In the genomic region with DNA sequence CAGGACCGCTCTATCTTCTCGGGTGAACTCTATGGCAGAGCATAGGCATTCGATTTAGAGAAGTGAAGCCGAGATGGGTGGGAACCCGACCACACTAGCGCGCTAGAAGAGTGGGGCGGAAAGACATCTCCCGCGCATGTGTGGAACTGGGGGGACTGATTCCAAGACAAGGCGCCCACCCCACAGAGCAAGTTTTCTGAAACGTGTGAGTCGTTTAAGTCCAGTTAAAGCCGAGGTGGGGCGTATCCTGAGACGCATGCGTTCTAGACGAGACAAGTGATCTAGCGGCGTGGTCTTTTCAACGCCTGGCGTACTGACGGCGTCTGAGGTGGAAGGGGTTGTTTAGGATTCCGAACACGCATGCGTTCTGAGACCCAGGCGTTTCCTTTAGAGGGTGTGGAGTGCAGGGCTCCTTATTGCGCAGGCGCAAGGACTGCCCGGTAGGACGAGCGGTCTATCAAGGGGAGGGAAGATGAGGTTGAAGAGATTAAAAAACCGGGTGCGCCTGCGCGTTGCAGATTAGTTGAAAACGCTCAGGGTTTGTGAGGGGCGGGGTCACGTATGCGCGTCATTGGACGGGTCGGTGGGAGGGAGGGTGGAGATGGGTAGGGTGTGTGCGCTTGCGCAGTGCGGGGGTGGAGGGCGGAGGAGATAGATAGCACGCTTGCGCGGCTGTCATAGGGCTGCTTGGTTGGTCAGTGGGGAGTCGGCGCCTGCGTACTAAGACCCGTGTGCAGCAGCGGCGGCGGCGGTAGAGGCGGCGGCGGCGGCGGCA, we compare ENCODE assay signal across 8 cellular contexts. TPM values are rescaled to one million over a fixed set of nuclear protein-coding genes. Genes with fewer than 3 reads are reported as not detected.
DNase-seq lines count a peak whose midpoint lies in the region; ATAC-seq, FAIRE-seq and TF ChIP-seq lines count a peak whose summit lies in the region.

A gene (plus strand): TSS at position 718 of the 775 bp plus-strand sequence. CDS start 2,008 bp downstream, outside the sequence.

- peak; percentile 74 for ATAC-seq in GM18502 (IDR thresholded peaks at IDR 0.05; ENCODE audit: poor library complexity, unreplicated experiment)
- ATAC-seq in HG02970 (IDR thresholded peaks at IDR 0.05; ENCODE audit: low FRiP score, unreplicated experiment): peak; percentile 68
- peak; percentile 94 to 96 for ATAC-seq in right cardiac atrium

- H3K27ac ChIP-seq in astrocyte (ENCODE audit: low read depth, low read length): peak within 1 kb of the TSS; percentile 90
- peak within 1 kb of the TSS; percentile 89 for H3K27ac ChIP-seq in right cardiac atrium (ENCODE audit: low read length)
- peak within 1 kb of the TSS; percentile 94 for H3K27ac ChIP-seq in vagina

- peak within 1 kb of the TSS; percentile 89 for H3K4me2 ChIP-seq in astrocyte (ENCODE audit: low read length)

- H2AFZ ChIP-seq in astrocyte (ENCODE audit: low read depth, low read length): peak within 1 kb of the TSS; percentile 85

- peak; percentile 98 for FAIRE-seq in astrocyte (lab: Jason Lieb, UNC)

- H3K4me1 Mint-ChIP-seq in astrocyte (ENCODE audit: low read depth, unreplicated experiment): peaks cover 25% of the 10 kb centered on the region

- peaks cover 28% of the 10 kb centered on the region for H3K36me3 ChIP-seq in astrocyte (ENCODE audit: insufficient read depth, low read length)
- peaks cover 3 to 27% of the 10 kb centered on the region in 2 donors for H3K36me3 ChIP-seq in vagina

- H3K9me3 Mint-ChIP-seq in astrocyte (ENCODE audit: unreplicated experiment): no peaks in the 10 kb centered on the region

- H3K4me3 ChIP-seq in astrocyte (ENCODE audit: insufficient read depth, low read depth, low read length) (peak within 1 kb of the TSS; percentile 87), right cardiac atrium (ENCODE audit: low read length) (peak within 1 kb of the TSS; percentile 83), vagina (peak within 1 kb of the TSS; percentile 74 to 83)

- H3K9ac ChIP-seq in astrocyte (ENCODE audit: low read length): peak within 1 kb of the TSS; percentile 98

- H3K4me1 ChIP-seq in astrocyte (ENCODE audit: insufficient read depth, low read length) (peaks cover 20% of the 10 kb centered on the region), right cardiac atrium (ENCODE audit: control insufficient read depth, insufficient read depth, low read length) (peaks cover 3% of the 10 kb centered on the region), vagina (peaks cover 48% of the 10 kb centered on the region)

- peak in 1 of 2 donors; percentile 96 for TF ChIP-seq POLR2A in vagina (IDR thresholded peaks at IDR 0.05)

- peaks cover 14% of the 10 kb centered on the region for H3K36me3 Mint-ChIP-seq in astrocyte (ENCODE audit: low read depth, unreplicated experiment)

- intact Hi-C loops in right cardiac atrium (cut with DNase I): no loop called here
- intact Hi-C loops in vagina (cut with DNase I): no loop called here

- H3K9me3 ChIP-seq in astrocyte (ENCODE audit: insufficient read depth, low read depth, low read length): no peaks in the 10 kb centered on the region
- no peaks in the 10 kb centered on the region for H3K9me3 ChIP-seq in right cardiac atrium (ENCODE audit: control insufficient read depth, low read length)
- no peaks in the 10 kb centered on the region for H3K9me3 ChIP-seq in vagina

- TF ChIP-seq CTCF in astrocyte (IDR thresholded peaks at IDR 0.05; ENCODE audit: insufficient read depth, low read depth, low read length) (no peak), vagina (IDR thresholded peaks at IDR 0.05) (no peak)

- H3K27me3 ChIP-seq in astrocyte (ENCODE audit: insufficient read depth, low read length) (no peaks in the 10 kb centered on the region), right cardiac atrium (ENCODE audit: control insufficient read depth, insufficient read depth) (no peaks in the 10 kb centered on the region), vagina (no peaks in the 10 kb centered on the region)

- peak within 1 kb of the TSS; percentile 97 for H3K27ac Mint-ChIP-seq in astrocyte (ENCODE audit: unreplicated experiment)

- peak within 1 kb of the TSS; percentile 97 for H3K4me3 Mint-ChIP-seq in astrocyte (ENCODE audit: unreplicated experiment)

- peaks cover 44% of the 10 kb centered on the region for H3K79me2 ChIP-seq in astrocyte (ENCODE audit: insufficient read depth, low read length)

- H3K27me3 Mint-ChIP-seq in astrocyte (ENCODE audit: low read depth, unreplicated experiment): no peaks in the 10 kb centered on the region

- H4K20me1 ChIP-seq in astrocyte (ENCODE audit: insufficient read depth, low read length): peaks cover 38% of the 10 kb centered on the region

- DNase-seq in NCI-H2029 (lab: John Stamatoyannopoulos, UW) (peak; percentile 97), T-helper 22 cell (ENCODE audit: low read depth) (peak; percentile 100), astrocyte (ENCODE audit: low read depth) (peak; percentile 98), right cardiac atrium (peak; percentile 100), putamen (ENCODE audit: low spot score) (peak; percentile 100), vagina (ENCODE audit: extremely low spot score in 2 of 2) (peak; percentile 100)

- under 1% methylated on average over 64 of the region's 64 CpGs for WGBS in right cardiac atrium

RNA-seq across cellular contexts. Expression of the gene that starts here (rescaled TPM):
- 841 and 915 TPM in 2 replicates for total RNA-seq in astrocyte
- total RNA-seq in right cardiac atrium: 100 to 1,000 TPM; 259 to 311 (median 268) TPM
- 301 TPM for polyA plus RNA-seq in right cardiac atrium
- 238 TPM for total RNA-seq in vagina

Comparison
In these comparisons a context has a peak if more than half of its experiments do, and no peak if none do; other contexts are left out.
1. Peak in every context shown above with its lines: DNase-seq, ATAC-seq, H3K4me3 ChIP-seq and H3K27ac ChIP-seq.